In genomic region chr6:89553446-89553845, GRCh38 we compare ENCODE assay signal across 24 cellular contexts.
"Had no signal": no experiment of that assay in that cellular context is flagged by ENCODE, and none has a peak within 500 bp of the region (broad histone marks: within the 10 kb centered on the region; RNA-seq: fewer than 3 reads in every experiment).

No MANE protein-coding gene starts in this region.

- H3K4me3 ChIP-seq: left ventricle myocardium inferior, lung, ovary, right atrium auricular region, right lobe of liver, skin epidermis, stomach, testis, thyroid gland, transverse colon, upper lobe of left lung, vagina had no signal

- H3K36me3 Mint-ChIP-seq: natural killer cell had no signal

- DNase-seq: islet precursor cell; left ventricle myocardium inferior; naive B cell; natural killer cell; nephron progenitor cell; ovary; right lobe of liver; stimulated activated CD4-positive, alpha-beta T cell treated with anti-CD3 and anti-CD28 coated beads, Interleukin-12 subunit alpha, Interleukin-12 subunit beta, amount 100 ng/mL, for 4 hours; stimulated activated CD4-positive, alpha-beta T cell treated with anti-CD3 and anti-CD28 coated beads, Interleukin-15, amount 100 ng/mL, for 24 hours; stimulated activated CD4-positive, alpha-beta T cell treated with anti-CD3 and anti-CD28 coated beads, Interleukin-2, amount 100 ng/mL, for 24 hours; stimulated activated CD4-positive, alpha-beta T cell treated with anti-CD3 and anti-CD28 coated beads, Interleukin-4, amount 100 ng/mL, for 1 hour; stimulated activated naive B cell treated with anti-CD40 and anti-IgM and Interleukin-4, amounts not matched to agents 10 μg/mL and 1 μg/mL and 100 μg/mL, for 72 hours; stimulated activated naive CD8-positive, alpha-beta T cell treated with anti-CD3 and anti-CD28 coated beads, Interleukin-15, Interleukin-2, amounts not matched to agents 100 U/mL and 50 U/mL, for 24 hours; stomach; testis; thyroid gland; transverse colon; upper lobe of left lung had no signal

- H3K9me3 ChIP-seq: ovary, right atrium auricular region, right lobe of liver, testis, thyroid gland, upper lobe of left lung, vagina had no signal

- H3K27me3 Mint-ChIP-seq: progenitor cell of endocrine pancreas had no signal

- H3K4me3 Mint-ChIP-seq: mesothelial cell of epicardium; naive B cell; natural killer cell; nephron progenitor cell; stimulated activated naive B cell treated with anti-CD40 and anti-IgM and Interleukin-4, amounts not matched to agents 10 μg/mL and 1 μg/mL and 100 μg/mL, for 72 hours had no signal

- H3K27ac Mint-ChIP-seq: mesothelial cell of epicardium; naive B cell; natural killer cell; nephron progenitor cell; progenitor cell of endocrine pancreas; stimulated activated naive B cell treated with anti-CD40 and anti-IgM and Interleukin-4, amounts not matched to agents 10 μg/mL and 1 μg/mL and 100 μg/mL, for 72 hours had no signal

- H3K9me3 Mint-ChIP-seq: natural killer cell had no signal

- H3K4me1 ChIP-seq: right lobe of liver, stomach, testis, thyroid gland, transverse colon, upper lobe of left lung, vagina had no signal

- H3K4me1 Mint-ChIP-seq: naive B cell; natural killer cell; stimulated activated naive B cell treated with anti-CD40 and anti-IgM and Interleukin-4, amounts not matched to agents 10 μg/mL and 1 μg/mL and 100 μg/mL, for 72 hours had no signal

- H3K36me3 ChIP-seq: left ventricle myocardium inferior, ovary, right atrium auricular region, right lobe of liver, stomach, thyroid gland, transverse colon, upper lobe of left lung, vagina had no signal

- H3K27me3 ChIP-seq: ovary, right atrium auricular region, right lobe of liver, stomach, testis, thyroid gland, transverse colon, upper lobe of left lung, vagina had no signal

- H3K27ac ChIP-seq: left ventricle myocardium inferior, ovary, right atrium auricular region, right lobe of liver, skin epidermis, stomach, testis, thyroid gland, transverse colon, upper lobe of left lung, vagina had no signal
